28 cellular contexts compared by ENCODE assay signal in the genomic region with DNA sequence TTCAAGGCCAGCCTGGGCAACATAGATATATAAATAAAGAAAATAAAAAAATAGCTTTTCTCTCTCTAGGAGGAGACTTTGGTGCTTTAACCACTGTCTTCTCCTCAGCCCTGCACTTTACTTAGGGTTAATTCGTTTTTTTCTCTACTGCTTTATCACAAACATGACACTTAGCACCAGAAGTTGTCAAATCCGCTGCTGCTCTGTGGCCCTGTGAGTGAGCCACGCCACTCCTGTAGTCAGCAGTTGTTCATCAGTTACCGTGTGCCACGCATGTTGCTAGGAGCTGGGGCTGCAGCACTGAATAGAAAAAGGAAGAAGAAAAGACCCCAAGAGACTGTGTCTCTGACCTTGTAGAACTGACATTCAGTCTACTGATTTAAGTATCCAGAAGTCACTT.
A peak's percentile ranks its signal among the peaks of the same experiment; 100 is the strongest.
DNase-seq lines count a peak whose midpoint lies in the region; ATAC-seq and TF ChIP-seq lines count a peak whose summit lies in the region.
"Had no signal": no experiment of that assay in that cellular context is flagged by ENCODE, and none has a peak within 500 bp of the region (broad histone marks: within the 10 kb centered on the region; RNA-seq: fewer than 3 reads in every experiment).

No MANE protein-coding gene starts in this region.

- H3K4me3 ChIP-seq in CD8-positive, alpha-beta T cell (ENCODE audit: low read depth, low read length): no peak overlapping the region
- H3K4me3 ChIP-seq in mesenchymal stem cell (ENCODE audit: insufficient read depth in 1 of 2, low read depth in 1 of 2, low read length in 2 of 2): no peak overlapping the region
- H3K4me3 ChIP-seq: esophagus squamous epithelium, GM12878, K562, skin epidermis, testis had no signal

- no peak overlapping the region for H3K23ac ChIP-seq in mesenchymal stem cell (ENCODE audit: low read length in 2 of 2)

- H3K27ac ChIP-seq in CD8-positive, alpha-beta T cell (ENCODE audit: low read depth, low read length): no peak overlapping the region
- no peak overlapping the region for H3K27ac ChIP-seq in mesenchymal stem cell (ENCODE audit: low read length, poor library complexity, severe bottlenecking)
- H3K27ac ChIP-seq: 22Rv1, brain microvascular endothelial cell, esophagus squamous epithelium, foreskin keratinocyte, skin epidermis, testis had no signal

- H3K9me3 Mint-ChIP-seq in activated CD4-positive, alpha-beta T cell treated with anti-CD3 and anti-CD28 coated beads for 36 hours (ENCODE audit: low read depth): no peaks in the 10 kb centered on the region
- no peaks in the 10 kb centered on the region for H3K9me3 Mint-ChIP-seq in CD8-positive, alpha-beta T cell
- H3K9me3 Mint-ChIP-seq in activated T-helper 1 cell treated with anti-CD3 and anti-CD28 coated beads, Interleukin-12 subunit alpha, Interleukin-12 subunit beta, Interleukin-2, Interleukin-4 antibody, amounts not matched to agents 30 ng/mL and 10 ng/mL and 1 ng/mL, durations not matched to agents 14 hours and 24 hours and 36 hours: no peaks in the 10 kb centered on the region
- H3K9me3 Mint-ChIP-seq in naive thymus-derived CD8-positive, alpha-beta T cell: no peaks in the 10 kb centered on the region
- H3K9me3 Mint-ChIP-seq in mesothelial cell of epicardium: no peaks in the 10 kb centered on the region
- H3K9me3 Mint-ChIP-seq: CD14-positive monocyte, nephron had no signal

- H4K8ac ChIP-seq in mesenchymal stem cell (ENCODE audit: low read length): no peak overlapping the region

- H3K27me3 Mint-ChIP-seq in activated CD4-positive, alpha-beta T cell treated with anti-CD3 and anti-CD28 coated beads for 36 hours: no peaks in the 10 kb centered on the region
- H3K27me3 Mint-ChIP-seq in CD8-positive, alpha-beta T cell (ENCODE audit: low read depth): no peaks in the 10 kb centered on the region
- H3K27me3 Mint-ChIP-seq in activated T-helper 1 cell treated with anti-CD3 and anti-CD28 coated beads, Interleukin-12 subunit alpha, Interleukin-12 subunit beta, Interleukin-2, Interleukin-4 antibody, amounts not matched to agents 30 ng/mL and 10 ng/mL and 1 ng/mL, durations not matched to agents 14 hours and 24 hours and 36 hours (ENCODE audit: insufficient read depth): no peaks in the 10 kb centered on the region
- no peaks in the 10 kb centered on the region for H3K27me3 Mint-ChIP-seq in naive thymus-derived CD8-positive, alpha-beta T cell
- peaks cover 38% of the 10 kb centered on the region for H3K27me3 Mint-ChIP-seq in mesothelial cell of epicardium (ENCODE audit: low read depth)

- H2BK15ac ChIP-seq in mesenchymal stem cell (ENCODE audit: low read depth, poor library complexity, severe bottlenecking): no peak overlapping the region

- H2AK5ac ChIP-seq in mesenchymal stem cell (ENCODE audit: low read length, severe bottlenecking): no peak overlapping the region

- H3K4ac ChIP-seq in mesenchymal stem cell (ENCODE audit: low read depth in 1 of 2, low read length in 2 of 2): no peak overlapping the region

- H3K36me3 Mint-ChIP-seq in activated CD4-positive, alpha-beta T cell treated with anti-CD3 and anti-CD28 coated beads for 36 hours (ENCODE audit: low read depth): peaks cover 29% of the 10 kb centered on the region
- peaks cover 64% of the 10 kb centered on the region for H3K36me3 Mint-ChIP-seq in CD8-positive, alpha-beta T cell
- H3K36me3 Mint-ChIP-seq in activated T-helper 1 cell treated with anti-CD3 and anti-CD28 coated beads, Interleukin-12 subunit alpha, Interleukin-12 subunit beta, Interleukin-2, Interleukin-4 antibody, amounts not matched to agents 30 ng/mL and 10 ng/mL and 1 ng/mL, durations not matched to agents 14 hours and 24 hours and 36 hours (ENCODE audit: low read depth): peaks cover 36% of the 10 kb centered on the region
- H3K36me3 Mint-ChIP-seq in naive thymus-derived CD8-positive, alpha-beta T cell: peaks cover 0 to 60% (median 5%) of the 10 kb centered on the region in 3 donors
- no peaks in the 10 kb centered on the region for H3K36me3 Mint-ChIP-seq in mesothelial cell of epicardium

- H3K14ac ChIP-seq in mesenchymal stem cell (ENCODE audit: low read length in 2 of 2): no peak overlapping the region

- H2BK120ac ChIP-seq in mesenchymal stem cell (ENCODE audit: low read depth, low read length): no peak overlapping the region

- H3K79me1 ChIP-seq in mesenchymal stem cell (replicated peaks; ENCODE audit: low read length, poor library complexity, severe bottlenecking): peaks cover 9% of the 10 kb centered on the region

- intact Hi-C loops in activated CD4-positive, alpha-beta T cell treated with anti-CD3 and anti-CD28 coated beads for 36 hours (cut with DNase I, micrococcal nuclease): no loop called here
- intact Hi-C loops in CD8-positive, alpha-beta T cell (cut with DNase I, micrococcal nuclease): no loop called here
- intact Hi-C loops in activated T-helper 1 cell treated with anti-CD3 and anti-CD28 coated beads, Interleukin-12 subunit alpha, Interleukin-12 subunit beta, Interleukin-2, Interleukin-4 antibody, amounts not matched to agents 30 ng/mL and 10 ng/mL and 1 ng/mL, durations not matched to agents 14 hours and 24 hours and 36 hours (cut with micrococcal nuclease): no loop called here

- CTCF ChIA-PET in activated CD4-positive, alpha-beta T cell treated with anti-CD3 and anti-CD28 coated beads for 36 hours (lab: Charles Lee): no interaction called here
- CTCF ChIA-PET in CD8-positive, alpha-beta T cell (lab: Charles Lee): interaction anchor here (0.5 to 0.7 kb wide), 2 partner anchors 20 to 86 kb away, joined by 3 read pairs; no protein-coding TSS in a partner anchor

- H2BK5ac ChIP-seq in mesenchymal stem cell (ENCODE audit: low read depth, low read length, poor library complexity, severe bottlenecking): no peak overlapping the region

- DNase-seq in activated CD4-positive, alpha-beta T cell treated with anti-CD3 and anti-CD28 coated beads for 36 hours: no peak
- DNase-seq in activated CD4-positive, alpha-beta T cell treated with anti-CD3 and anti-CD28 coated beads, Interleukin-2, amount 50 U/mL, for 4 hours: no peak
- no peak for DNase-seq in CD8-positive, alpha-beta T cell
- DNase-seq in activated T-helper 1 cell treated with anti-CD3 and anti-CD28 coated beads, Interleukin-12 subunit alpha, Interleukin-12 subunit beta, Interleukin-2, Interleukin-4 antibody, amounts not matched to agents 30 ng/mL and 10 ng/mL and 1 ng/mL, durations not matched to agents 14 hours and 24 hours and 36 hours (ENCODE audit: low spot score): no peak
- no peak for DNase-seq in naive thymus-derived CD8-positive, alpha-beta T cell
- no peak for DNase-seq in mesothelial cell of epicardium (ENCODE audit: low spot score in 2 of 2, unreplicated experiment in 2 of 2)
- DNase-seq in GM10266 (ENCODE audit: extremely low spot score): no peak
- no peak for DNase-seq in mesenchymal stem cell
- DNase-seq: activated CD4-positive, CD25-positive, alpha-beta regulatory T cell; activated effector memory CD4-positive, alpha-beta T cell treated with anti-CD3 and anti-CD28 coated beads, Interleukin-2, amount 50 U/mL, for 16 hours; amniotic stem cell; brain microvascular endothelial cell; esophagus squamous epithelium; foreskin keratinocyte; GOT3; NCI-H1105; NCI-H187; NCI-H2171 treated with DMSO at 0.1 percent for 48 hours; NCI-H510A treated with DMSO at 0.1 percent for 48 hours; OCI-M1; stimulated activated naive CD4-positive, alpha-beta T cell treated with Interleukin-2 at 50 U/mL for 16 hours; testis had no signal

- no peak overlapping the region for H2BK12ac ChIP-seq in mesenchymal stem cell (ENCODE audit: low read length in 2 of 2)

- POLR2A ChIA-PET in activated CD4-positive, alpha-beta T cell treated with anti-CD3 and anti-CD28 coated beads for 36 hours (lab: Charles Lee): no interaction called here
- POLR2A ChIA-PET in CD8-positive, alpha-beta T cell (lab: Charles Lee): no interaction called here
- POLR2A ChIA-PET in naive thymus-derived CD8-positive, alpha-beta T cell (lab: Charles Lee): interaction anchor here (0.6 kb wide), 1 partner anchor 54 kb away, joined by 3 read pairs; no protein-coding TSS in a partner anchor

- no peak overlapping the region for H4K91ac ChIP-seq in mesenchymal stem cell (ENCODE audit: low read length)

- no peak overlapping the region for H3K4me2 ChIP-seq in mesenchymal stem cell (ENCODE audit: low read length, poor library complexity, severe bottlenecking)

- H3K9me3 ChIP-seq in CD8-positive, alpha-beta T cell (ENCODE audit: low read length): no peaks in the 10 kb centered on the region
- no peaks in the 10 kb centered on the region for H3K9me3 ChIP-seq in mesenchymal stem cell (ENCODE audit: control insufficient read depth, low read length)
- H3K9me3 ChIP-seq: esophagus squamous epithelium, testis had no signal

- H3K36me3 ChIP-seq in CD8-positive, alpha-beta T cell (ENCODE audit: insufficient read depth, low read length): peaks cover 55% of the 10 kb centered on the region
- peaks cover 21 to 38% of the 10 kb centered on the region in 2 experiments for H3K36me3 ChIP-seq in mesenchymal stem cell (ENCODE audit: control insufficient read depth in 1 of 2, insufficient read depth in 2 of 2, low read depth in 1 of 2, low read length in 2 of 2)
- H3K36me3 ChIP-seq: brain microvascular endothelial cell had no signal

- peaks cover 36% of the 10 kb centered on the region for H3K4me1 Mint-ChIP-seq in activated CD4-positive, alpha-beta T cell treated with anti-CD3 and anti-CD28 coated beads for 36 hours
- peaks cover 51% of the 10 kb centered on the region for H3K4me1 Mint-ChIP-seq in CD8-positive, alpha-beta T cell (ENCODE audit: low read depth)
- H3K4me1 Mint-ChIP-seq in activated T-helper 1 cell treated with anti-CD3 and anti-CD28 coated beads, Interleukin-12 subunit alpha, Interleukin-12 subunit beta, Interleukin-2, Interleukin-4 antibody, amounts not matched to agents 30 ng/mL and 10 ng/mL and 1 ng/mL, durations not matched to agents 14 hours and 24 hours and 36 hours (ENCODE audit: low read depth): peaks cover 15% of the 10 kb centered on the region
- peaks cover 20 to 50% (median 43%) of the 10 kb centered on the region in 4 donors for H3K4me1 Mint-ChIP-seq in naive thymus-derived CD8-positive, alpha-beta T cell
- peaks cover 6% of the 10 kb centered on the region for H3K4me1 Mint-ChIP-seq in mesothelial cell of epicardium

- H3K4me3 Mint-ChIP-seq in activated CD4-positive, alpha-beta T cell treated with anti-CD3 and anti-CD28 coated beads for 36 hours: no peak overlapping the region
- H3K4me3 Mint-ChIP-seq in CD8-positive, alpha-beta T cell: no peak overlapping the region
- no peak overlapping the region for H3K4me3 Mint-ChIP-seq in activated T-helper 1 cell treated with anti-CD3 and anti-CD28 coated beads, Interleukin-12 subunit alpha, Interleukin-12 subunit beta, Interleukin-2, Interleukin-4 antibody, amounts not matched to agents 30 ng/mL and 10 ng/mL and 1 ng/mL, durations not matched to agents 14 hours and 24 hours and 36 hours
- no peak overlapping the region for H3K4me3 Mint-ChIP-seq in naive thymus-derived CD8-positive, alpha-beta T cell
- H3K4me3 Mint-ChIP-seq in mesothelial cell of epicardium: no peak overlapping the region
- H3K4me3 Mint-ChIP-seq: CD14-positive monocyte, nephron had no signal

- 90% methylated on average over 5 of the region's 5 CpGs for WGBS in mesenchymal stem cell

- H2AFZ ChIP-seq in mesenchymal stem cell (ENCODE audit: low read depth, low read length): no peak overlapping the region

- peak overlapping the region; percentile 21 for H3K27ac Mint-ChIP-seq in activated CD4-positive, alpha-beta T cell treated with anti-CD3 and anti-CD28 coated beads for 36 hours
- H3K27ac Mint-ChIP-seq in CD8-positive, alpha-beta T cell: peak overlapping the region; percentile 56
- H3K27ac Mint-ChIP-seq in activated T-helper 1 cell treated with anti-CD3 and anti-CD28 coated beads, Interleukin-12 subunit alpha, Interleukin-12 subunit beta, Interleukin-2, Interleukin-4 antibody, amounts not matched to agents 30 ng/mL and 10 ng/mL and 1 ng/mL, durations not matched to agents 14 hours and 24 hours and 36 hours: peak overlapping the region; percentile 76
- peak overlapping the region in 9 of 10 donors; percentile 14 to 85 (median 73) for H3K27ac Mint-ChIP-seq in naive thymus-derived CD8-positive, alpha-beta T cell
- H3K27ac Mint-ChIP-seq in mesothelial cell of epicardium: no peak overlapping the region
- H3K27ac Mint-ChIP-seq: nephron had no signal

- no peak overlapping the region for H3K18ac ChIP-seq in mesenchymal stem cell (ENCODE audit: low read depth in 1 of 2, low read length in 2 of 2)

- no peaks in the 10 kb centered on the region for H3K27me3 ChIP-seq in CD8-positive, alpha-beta T cell (ENCODE audit: insufficient read depth, low read length)
- no peaks in the 10 kb centered on the region for H3K27me3 ChIP-seq in mesenchymal stem cell (ENCODE audit: control insufficient read depth in 1 of 2, insufficient read depth in 1 of 2, low read length in 2 of 2)
- H3K27me3 ChIP-seq: brain microvascular endothelial cell, esophagus squamous epithelium, foreskin keratinocyte, testis had no signal

- no peak for TF ChIP-seq CTCF in CD8-positive, alpha-beta T cell (IDR thresholded peaks at IDR 0.05)
- TF ChIP-seq CTCF in mesothelial cell of epicardium (IDR thresholded peaks at IDR 0.05; ENCODE audit: unreplicated experiment) (no peak), GM10266 (IDR thresholded peaks at IDR 0.05; ENCODE audit: control insufficient read depth, insufficient read depth, low read depth, missing control alignments) (no peak)

- H3K9ac ChIP-seq in mesenchymal stem cell (ENCODE audit: low read length): no peak overlapping the region

- peaks cover 25% of the 10 kb centered on the region for H3K4me1 ChIP-seq in CD8-positive, alpha-beta T cell (ENCODE audit: insufficient read depth, low read length)
- peaks cover 2% of the 10 kb centered on the region for H3K4me1 ChIP-seq in mesenchymal stem cell (ENCODE audit: control insufficient read depth, insufficient read depth, low read depth, low read length)
- H3K4me1 ChIP-seq: foreskin keratinocyte, testis had no signal

- ATAC-seq in activated CD4-positive, alpha-beta T cell treated with anti-CD3 and anti-CD28 coated beads for 36 hours: no peak
- no peak for ATAC-seq in CD8-positive, alpha-beta T cell
- no peak for ATAC-seq in naive thymus-derived CD8-positive, alpha-beta T cell
- ATAC-seq: foreskin keratinocyte, GM12878, K562 had no signal
